In the genomic region with DNA sequence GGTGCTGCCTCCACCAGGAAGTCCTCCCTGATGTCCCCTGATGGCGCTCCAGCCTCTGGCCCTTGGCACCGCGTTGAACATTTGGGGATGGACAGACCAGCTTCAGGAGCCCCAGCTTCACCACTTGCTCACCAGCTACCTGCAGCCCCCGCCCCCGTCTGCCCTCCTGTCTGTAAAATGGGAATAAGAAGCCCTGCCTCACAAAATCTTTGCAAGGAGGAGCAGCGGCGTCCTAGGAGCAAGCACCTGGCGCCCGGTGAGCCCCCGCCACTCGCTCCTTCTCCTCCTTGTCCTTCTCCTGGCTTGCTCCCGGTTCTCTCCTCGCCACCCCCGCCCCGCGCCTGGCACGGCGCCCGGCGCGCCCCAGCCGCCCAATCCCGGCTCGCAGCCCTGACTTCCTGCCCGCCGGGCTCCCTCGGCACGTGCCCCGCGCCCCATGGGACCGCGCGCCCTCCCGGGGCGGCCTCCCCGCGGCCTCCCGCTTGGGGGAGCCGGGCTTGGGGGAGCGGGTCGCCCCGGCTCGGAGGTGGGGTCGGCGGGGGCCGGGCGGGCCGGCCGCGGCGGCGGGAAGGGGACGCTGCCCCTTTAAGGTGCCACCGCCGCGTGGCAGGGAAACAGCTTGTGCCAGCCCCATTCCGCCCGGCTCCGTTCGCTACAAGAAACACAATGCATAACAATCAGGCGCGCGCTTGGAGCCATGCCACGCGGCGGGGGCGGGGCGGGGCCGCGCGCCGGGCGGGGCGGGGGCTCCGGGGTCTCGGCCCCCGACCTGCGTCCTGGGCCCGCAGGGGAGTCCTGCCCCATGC, we compare ENCODE assay signal across 1 cellular context.
TF ChIP-seq lines count a peak whose summit lies in the region.

No MANE protein-coding gene starts in this region.

TF ChIP-seq in K562, 482 proteins besides CTCF, POLR2A, EP300 and RAD21 (continued from another document):
- TF ChIP-seq, protein P1, sequence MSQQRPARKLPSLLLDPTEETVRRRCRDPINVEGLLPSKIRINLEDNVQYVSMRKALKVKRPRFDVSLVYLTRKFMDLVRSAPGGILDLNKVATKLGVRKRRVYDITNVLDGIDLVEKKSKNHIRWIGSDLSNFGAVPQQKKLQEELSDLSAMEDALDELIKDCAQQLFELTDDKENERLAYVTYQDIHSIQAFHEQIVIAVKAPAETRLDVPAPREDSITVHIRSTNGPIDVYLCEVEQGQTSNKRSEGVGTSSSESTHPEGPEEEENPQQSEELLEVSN (IDR thresholded peaks at IDR 0.05; ENCODE audit: borderline replicate concordance in 1 of 2, extremely low read depth in 1 of 2, insufficient read depth in 1 of 2, insufficient read length in 1 of 2, low read depth in 1 of 2, low read length in 1 of 2, poor library complexity in 1 of 2, severe bottlenecking in 1 of 2) = peak; percentile 55 to 92
- TF ChIP-seq HMGN3 (IDR thresholded peaks at IDR 0.05; ENCODE audit: borderline replicate concordance, extremely low read depth, insufficient read length, low read depth, low read length) = peak; percentile 22
- TF ChIP-seq VEZF1 (CRISPR knock-in tag; IDR thresholded peaks at IDR 0.05) = peak; percentile 61; the same call in 1 of the 2 replicates
- peak; percentile 31; the same call in 1 of the 2 replicates for TF ChIP-seq RBFOX2 (IDR thresholded peaks at IDR 0.05; ENCODE audit: low read depth, low read length)
- TF ChIP-seq NBN (IDR thresholded peaks at IDR 0.05; ENCODE audit: low read depth) = no peak
- no peak for TF ChIP-seq CBX2 (IDR thresholded peaks at IDR 0.05; ENCODE audit: insufficient read depth, low read length, poor library complexity, severe bottlenecking)
- peak; percentile 58 for TF ChIP-seq GTF3C2 (IDR thresholded peaks at IDR 0.05; ENCODE audit: borderline replicate concordance, extremely low read depth, insufficient read length)
- no peak for TF ChIP-seq ZNF407 (IDR thresholded peaks at IDR 0.05; ENCODE audit: low read depth)
- 0 out of 2 replicates have a peak, but pooled peaks have one; percentile 33 for TF ChIP-seq ZNF766 (CRISPR knock-in tag; conservative IDR thresholded peaks at IDR 0.05)
- no peak for TF ChIP-seq NCOA2 (IDR thresholded peaks at IDR 0.05; ENCODE audit: partially characterized antibody in 2 of 2)
- no peak for TF ChIP-seq ZNF146 (CRISPR knock-in tag; IDR thresholded peaks at IDR 0.05; ENCODE audit: unreplicated experiment)
- TF ChIP-seq RNF2 (IDR thresholded peaks at IDR 0.05) = no peak
- no peak for TF ChIP-seq MBD2 (IDR thresholded peaks at IDR 0.05; ENCODE audit: borderline replicate concordance, low read depth)
- no peak for TF ChIP-seq ARID3B (CRISPR knock-in tag; IDR thresholded peaks at IDR 0.05; ENCODE audit: borderline replicate concordance)
- TF ChIP-seq WHSC1 (IDR thresholded peaks at IDR 0.05; ENCODE audit: low read length) = no peak
- 0 out of 2 replicates have a peak, but pooled peaks have one; percentile 51 for TF ChIP-seq ADNP (tag; IDR thresholded peaks at IDR 0.05)
- TF ChIP-seq SAFB2 (IDR thresholded peaks at IDR 0.05; ENCODE audit: borderline replicate concordance, low read depth, low read length, severe bottlenecking) = no peak
- no peak for TF ChIP-seq HNRNPH1 (optimal IDR thresholded peaks at IDR 0.05; ENCODE audit: low read depth, low read length)
- no peak for TF ChIP-seq LCOR (CRISPR knock-in tag; IDR thresholded peaks at IDR 0.05)
- peak; percentile 82 for TF ChIP-seq BHLHE40 (IDR thresholded peaks at IDR 0.05; ENCODE audit: low read length)
- TF ChIP-seq MEF2A (IDR thresholded peaks at IDR 0.05; ENCODE audit: control insufficient read depth, low read depth, low read length) = no peak
- no peak for TF ChIP-seq PHF20 (IDR thresholded peaks at IDR 0.05; ENCODE audit: partially characterized antibody)
